ENCODE assay signal across 8 cellular contexts in the genomic region with DNA sequence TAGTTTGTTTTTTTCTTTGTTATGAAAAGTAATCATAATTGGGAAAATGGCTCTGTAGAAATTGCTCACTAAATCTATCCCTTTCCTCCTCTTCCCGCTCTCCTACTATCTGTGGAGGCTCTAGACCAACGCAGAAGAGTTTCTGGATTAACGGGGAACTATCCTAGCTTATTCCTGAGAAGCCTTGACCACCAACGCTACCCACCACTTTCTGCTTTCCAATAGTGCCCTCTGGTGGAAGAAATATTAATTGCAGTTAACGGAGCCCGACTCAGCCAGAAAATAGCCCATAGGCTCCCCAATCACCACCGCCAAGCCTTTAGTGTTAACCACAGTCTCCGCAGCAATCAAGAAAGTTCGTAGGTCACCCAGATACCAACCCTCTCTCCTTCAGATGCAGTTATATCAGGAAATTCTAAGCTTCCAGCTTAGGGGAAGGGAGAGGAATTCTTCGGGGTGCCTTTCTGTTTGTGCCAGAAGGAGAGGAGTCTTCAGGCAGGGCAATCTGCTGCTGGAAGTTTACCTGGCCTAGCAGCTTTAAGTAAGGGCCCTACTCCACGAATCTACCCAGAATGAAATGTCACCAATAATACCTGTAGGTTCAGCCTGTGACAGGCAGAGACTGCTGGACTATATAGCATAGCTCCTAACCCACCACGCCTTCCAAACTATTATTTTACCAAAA. TPM values are rescaled to one million over a fixed set of nuclear protein-coding genes. Genes with fewer than 3 reads are reported as not detected.
DNase-seq lines count a peak whose midpoint lies in the region; ATAC-seq and TF ChIP-seq lines count a peak whose summit lies in the region.

No MANE protein-coding gene starts in this region.

- H3T11ph ChIP-seq in H9 (ENCODE audit: low read length): no peak overlapping the region

- no peak for TF ChIP-seq EP300 in esophagus muscularis mucosa (IDR thresholded peaks at IDR 0.05)

- H3K4me3 Mint-ChIP-seq in H9 (no peak overlapping the region), naive B cell (no peak overlapping the region)
- no peak overlapping the region for H3K4me3 Mint-ChIP-seq in activated CD8-positive, alpha-beta memory T cell treated with anti-CD3 and anti-CD28 coated beads, Interleukin-2, amount 10 ng/mL, durations not matched to agents 7 days and 5 days

- H2BK15ac ChIP-seq in H9 (ENCODE audit: low read depth, low read length): no peak overlapping the region

- H3K36me3 ChIP-seq in esophagus muscularis mucosa (no peaks in the 10 kb centered on the region), uterus (no peaks in the 10 kb centered on the region)

- H3K27me3 ChIP-seq in H9 (ENCODE audit: insufficient read depth, low read length): no peaks in the 10 kb centered on the region
- H3K27me3 ChIP-seq in esophagus muscularis mucosa: peaks cover 0 to 23% (median 0%) of the 10 kb centered on the region in 4 donors
- H3K27me3 ChIP-seq in uterus: no peaks in the 10 kb centered on the region

- no peak overlapping the region for H2BK120ac ChIP-seq in H9 (ENCODE audit: low read depth, low read length, poor library complexity, severe bottlenecking)

- H3K4me1 Mint-ChIP-seq in H9 (peaks cover 0 to 3% of the 10 kb centered on the region in 2 experiments; a peak in 1 of 4 replicates), naive B cell (peaks cover 6 to 10% (median 8%) of the 10 kb centered on the region in 3 donors)
- H3K4me1 Mint-ChIP-seq in activated CD8-positive, alpha-beta memory T cell treated with anti-CD3 and anti-CD28 coated beads, Interleukin-2, amount 10 ng/mL, durations not matched to agents 7 days and 5 days: peaks cover 7% of the 10 kb centered on the region

- H3K36me3 Mint-ChIP-seq in H9 (ENCODE audit: insufficient read depth in 1 of 3, low read depth in 3 of 3): no peaks in the 10 kb centered on the region
- H3K36me3 Mint-ChIP-seq in activated CD8-positive, alpha-beta memory T cell treated with anti-CD3 and anti-CD28 coated beads, Interleukin-2, amount 10 ng/mL, durations not matched to agents 7 days and 5 days: no peaks in the 10 kb centered on the region
- no peaks in the 10 kb centered on the region for H3K36me3 Mint-ChIP-seq in naive B cell

- no peaks in the 10 kb centered on the region for H4K20me1 ChIP-seq in H9 (ENCODE audit: control insufficient read depth, insufficient read depth, insufficient read length)

- H3K79me2 ChIP-seq in H9 (ENCODE audit: insufficient read depth, low read length): no peaks in the 10 kb centered on the region

- H3K9me3 Mint-ChIP-seq in H9 (no peaks in the 10 kb centered on the region), naive B cell (no peaks in the 10 kb centered on the region)
- H3K9me3 Mint-ChIP-seq in activated CD8-positive, alpha-beta memory T cell treated with anti-CD3 and anti-CD28 coated beads, Interleukin-2, amount 10 ng/mL, durations not matched to agents 7 days and 5 days (ENCODE audit: low read depth): no peaks in the 10 kb centered on the region

- H3K4me3 ChIP-seq in esophagus muscularis mucosa (no peak overlapping the region), uterus (no peak overlapping the region)

- H3K79me1 ChIP-seq in H9 (ENCODE audit: insufficient read depth, low read depth, low read length, poor library complexity, severe bottlenecking): no peaks in the 10 kb centered on the region

- no peak for TF ChIP-seq POLR2A in esophagus muscularis mucosa (IDR thresholded peaks at IDR 0.05; ENCODE audit: low read depth)
- no peak for TF ChIP-seq POLR2A in uterus (IDR thresholded peaks at IDR 0.05)

- no peak overlapping the region for H2BK5ac ChIP-seq in H9 (ENCODE audit: insufficient read length, low read length)

- H2AK5ac ChIP-seq in H9 (ENCODE audit: insufficient read length, low read length): no peak overlapping the region

- DNase-seq in CD1c-positive myeloid dendritic cell (ENCODE audit: extremely low spot score) (peak; percentile 81), H9 (peak; percentile 81), NCI-H82 (lab: John Stamatoyannopoulos, UW) (peak; percentile 89), esophagus muscularis mucosa (ENCODE audit: extremely low spot score) (peak; percentile 78), naive B cell (peak; percentile 56), uterus (peak in 1 of 2 donors; percentile 22)
- DNase-seq in activated CD8-positive, alpha-beta memory T cell treated with anti-CD3 and anti-CD28 coated beads, Interleukin-2, amount 10 ng/mL, durations not matched to agents 7 days and 5 days: peak; percentile 62

- H3K4me2 ChIP-seq in H9 (ENCODE audit: insufficient read depth, insufficient read length, low read length): no peak overlapping the region

- H3K27me3 Mint-ChIP-seq in H9 (ENCODE audit: low read depth): no peaks in the 10 kb centered on the region; the same call in none of the 2 replicates
- H3K27me3 Mint-ChIP-seq in activated CD8-positive, alpha-beta memory T cell treated with anti-CD3 and anti-CD28 coated beads, Interleukin-2, amount 10 ng/mL, durations not matched to agents 7 days and 5 days: peaks cover 42% of the 10 kb centered on the region
- peaks cover 8 to 24% (median 23%) of the 10 kb centered on the region in 3 donors for H3K27me3 Mint-ChIP-seq in naive B cell

- H3K23ac ChIP-seq in H9 (ENCODE audit: insufficient read length, low read depth, low read length): no peak overlapping the region

- H3K56ac ChIP-seq in H9 (ENCODE audit: insufficient read length, low read depth, low read length): no peak overlapping the region

- no peak overlapping the region for H3K14ac ChIP-seq in H9 (ENCODE audit: insufficient read depth, low read length)

- CTCF ChIA-PET in activated CD8-positive, alpha-beta memory T cell treated with anti-CD3 and anti-CD28 coated beads, Interleukin-2, amount 10 ng/mL, durations not matched to agents 7 days and 5 days (lab: Charles Lee): interaction anchor here (0.6 to 6.6 kb wide), 40 partner anchors 9 to 739 kb away, joined by 3 to 89 read pairs (median 4); a partner anchor contains a TSS

- H3K27ac ChIP-seq in H9 (ENCODE audit: insufficient read length, low read depth, low read length) (no peak overlapping the region), esophagus muscularis mucosa (replicated peaks in 1 of 4) (no peak overlapping the region), uterus (no peak overlapping the region)

- H4K5ac ChIP-seq in H9 (ENCODE audit: insufficient read length, low read depth, low read length): no peak overlapping the region

- H2BK20ac ChIP-seq in H9 (ENCODE audit: low read depth, low read length, poor library complexity, severe bottlenecking): no peak overlapping the region

- no peak overlapping the region for H2BK12ac ChIP-seq in H9 (ENCODE audit: insufficient read length, low read depth, low read length)

- H3K27ac Mint-ChIP-seq in H9 (no peak overlapping the region), naive B cell (peak overlapping the region in 1 of 6 donors; percentile 67)
- H3K27ac Mint-ChIP-seq in activated CD8-positive, alpha-beta memory T cell treated with anti-CD3 and anti-CD28 coated beads, Interleukin-2, amount 10 ng/mL, durations not matched to agents 7 days and 5 days: no peak overlapping the region

- no peak overlapping the region for H4K91ac ChIP-seq in H9 (ENCODE audit: insufficient read length, low read depth, low read length)

- H3K9me3 ChIP-seq in H9 (ENCODE audit: control insufficient read depth, low read depth, low read length) (no peaks in the 10 kb centered on the region), esophagus muscularis mucosa (no peaks in the 10 kb centered on the region), uterus (no peaks in the 10 kb centered on the region)

- H2AFZ ChIP-seq in H9 (ENCODE audit: low read length): no peak overlapping the region

- TF ChIP-seq CTCF in H9 (conservative IDR thresholded peaks at IDR 0.05) (peak; percentile 89), esophagus muscularis mucosa (IDR thresholded peaks at IDR 0.05) (peak; percentile 74 to 89 (median 80)), uterus (IDR thresholded peaks at IDR 0.05) (peak; percentile 63 to 80 (median 70))

- peak; percentile 72 for ATAC-seq in activated CD8-positive, alpha-beta memory T cell treated with anti-CD3 and anti-CD28 coated beads, Interleukin-2, amount 10 ng/mL, durations not matched to agents 7 days and 5 days
- ATAC-seq in naive B cell (ENCODE audit: low read depth in 2 of 2) (peak; percentile 43 to 68), GM19395 (IDR thresholded peaks at IDR 0.05; ENCODE audit: unreplicated experiment) (no peak)

- H3K23me2 ChIP-seq in H9 (ENCODE audit: insufficient read length, low read depth, low read length, poor library complexity, severe bottlenecking): no peaks in the 10 kb centered on the region

- H3K18ac ChIP-seq in H9 (ENCODE audit: insufficient read length, low read depth, low read length): no peak overlapping the region

- intact Hi-C loops in esophagus muscularis mucosa (cut with DNase I): loop anchor here (10.0 kb wide), 1 partner anchor 289 kb away; no protein-coding TSS in a partner anchor
- intact Hi-C loops in uterus (cut with DNase I; ENCODE audit: low total_unique reads): no loop called here

- H3K4me1 ChIP-seq in H9 (ENCODE audit: insufficient read depth, low read length) (no peaks in the 10 kb centered on the region), esophagus muscularis mucosa (peaks cover 5 to 11% (median 6%) of the 10 kb centered on the region in 4 donors), uterus (no peaks in the 10 kb centered on the region)

- H4K8ac ChIP-seq in H9 (replicated peaks; ENCODE audit: insufficient read length, low read depth, low read length): no peak overlapping the region

- no CpG with 5 or more reads among the region's 12 CpGs for WGBS in H9 (ENCODE audit: extremely low coverage, insufficient read length, low lambda C conversion rate)
- 16% methylated on average over 12 of the region's 12 CpGs for WGBS in esophagus muscularis mucosa

- no peak overlapping the region for H3K9ac ChIP-seq in H9 (ENCODE audit: extremely low read depth, insufficient read length, low read length)

- H3K4ac ChIP-seq in H9 (ENCODE audit: low read depth, low read length): no peak overlapping the region

RNA-seq across cellular contexts. Expression of a gene that starts 23.0 kb away (rescaled TPM):
- 25.8 and 33.3 TPM in 2 replicates for total RNA-seq in H9 (2021)
- total RNA-seq in activated CD8-positive, alpha-beta memory T cell treated with anti-CD3 and anti-CD28 coated beads, Interleukin-2, amount 10 ng/mL, durations not matched to agents 7 days and 5 days: 10 to 100 TPM; 24.0 to 30.9 TPM
- total RNA-seq in esophagus muscularis mucosa: 10 to 100 TPM; 20.0 to 38.6 (median 30.3) TPM
- 10 to 100 TPM; 26.2 to 42.8 (median 34.7) TPM for polyA plus RNA-seq in naive B cell (ENCODE audit: low read depth in 6 of 6)
- total RNA-seq in uterus: 10 to 100 TPM in 3 of 4 donors, 1 to 10 TPM in 1; 8.8 to 53.1 (median 26.8) TPM
